Comparison of ENCODE assay signal across 18 cellular contexts in the genomic region with DNA sequence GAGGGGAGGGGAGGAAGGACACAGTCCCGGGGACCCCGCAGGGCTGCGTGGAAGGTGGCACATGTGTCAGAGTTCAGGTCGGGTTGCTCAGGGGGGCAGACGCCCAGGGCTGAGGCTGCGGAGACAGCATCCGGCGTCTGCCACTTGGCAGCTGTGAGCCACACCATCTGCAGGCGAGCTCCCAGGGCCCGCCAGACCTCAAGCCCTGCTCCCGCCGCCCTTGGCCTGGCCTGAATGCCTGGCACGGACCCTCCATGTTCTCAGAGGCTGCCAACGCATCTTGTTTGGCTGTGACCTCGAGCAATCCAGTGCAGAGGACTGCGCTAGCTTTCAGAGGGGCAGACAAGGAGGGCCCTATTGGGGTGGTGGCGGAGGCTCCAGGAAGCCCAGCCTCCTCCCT. TPM values are rescaled to one million over a fixed set of nuclear protein-coding genes. Genes with fewer than 3 reads are reported as not detected.
A peak's percentile ranks its signal among the peaks of the same experiment; 100 is the strongest.
DNase-seq lines count a peak whose midpoint lies in the region; ATAC-seq, FAIRE-seq and TF ChIP-seq lines count a peak whose summit lies in the region.
"Had no signal": no experiment of that assay in that cellular context is flagged by ENCODE, and none has a peak within 500 bp of the region (broad histone marks: within the 10 kb centered on the region; RNA-seq: fewer than 3 reads in every experiment).

No MANE protein-coding gene starts in this region.

- no peak for DNase-seq in AG09309 (ENCODE audit: low read depth)
- DNase-seq in MG63, result peak; percentile 88
- no peak for DNase-seq in endothelial cell of umbilical vein (ENCODE audit: low read depth, low spot score)
- peak in 51 of 56 donors; percentile 3 to 81 (median 57) for DNase-seq in nucleus accumbens (lab: John Stamatoyannopoulos, UW)
- DNase-seq in ACHN, result no peak
- no peak for DNase-seq in SJCRH30
- no peak for DNase-seq in activated CD4-positive, CD25-positive, alpha-beta regulatory T cell (lab: John Stamatoyannopoulos, UW)
- DNase-seq: activated CD4-positive, alpha-beta memory T cell treated with anti-CD3 and anti-CD28 coated beads for 36 hours; activated T-cell treated with anti-CD3 and anti-CD28 coated beads, Interleukin-2, amount 50 U/mL, for 48 hours; DMS79; kidney; spleen; stimulated activated naive B cell treated with anti-CD40 and anti-IgM and Interleukin-4, amounts not matched to agents 10 μg/mL and 1 μg/mL and 100 μg/mL, for 72 hours had no signal

- H3K27me3 ChIP-seq in MG63, result no peaks in the 10 kb centered on the region
- no peaks in the 10 kb centered on the region for H3K27me3 ChIP-seq in endothelial cell of umbilical vein (ENCODE audit: control insufficient read depth in 2 of 2, insufficient read depth in 2 of 2, low read length in 2 of 2)
- H3K27me3 ChIP-seq in SJCRH30, result no peaks in the 10 kb centered on the region

- no peak for TF ChIP-seq CTCF in AG09309 (IDR thresholded peaks at IDR 0.05; ENCODE audit: control insufficient read depth, insufficient read depth, low read depth, low read length, missing control alignments)
- no peak for TF ChIP-seq CTCF in endothelial cell of umbilical vein (IDR thresholded peaks at IDR 0.05; ENCODE audit: extremely low read depth in 1 of 2, insufficient read depth in 1 of 2, low read depth in 1 of 2, low read length in 2 of 2)

- no peaks in the 10 kb centered on the region for H4K20me1 ChIP-seq in endothelial cell of umbilical vein (replicated peaks; ENCODE audit: control insufficient read depth, extremely low read depth, insufficient read depth, low read length)

- in situ Hi-C loops in ACHN (cut with HindIII; ENCODE audit: low pct_ligation_motif_present, low pct_unique_long_range_greater_than_20kb, low sequenced_read_pairs), result no loop called here

- FAIRE-seq in endothelial cell of umbilical vein (lab: Jason Lieb, UNC), result peak; percentile 63
- FAIRE-seq: kidney had no signal

- no peak for ATAC-seq in GM21360 (IDR thresholded peaks at IDR 0.05; ENCODE audit: unreplicated experiment)
- ATAC-seq: stimulated activated naive B cell treated with anti-CD40 and anti-IgM and Interleukin-4, amounts not matched to agents 10 μg/mL and 1 μg/mL and 100 μg/mL, for 72 hours had no signal

- no peak overlapping the region for H3K27ac ChIP-seq in endothelial cell of umbilical vein (ENCODE audit: insufficient read depth, low read depth, low read length)
- H3K27ac ChIP-seq in SJCRH30, result no peak overlapping the region
- H3K27ac ChIP-seq: SK-N-MC had no signal

- CTCF ChIA-PET in endothelial cell of umbilical vein (lab: Charles Lee), result interaction anchor here (1.3 kb wide), 2 partner anchors 29 to 39 kb away, joined by 5 to 7 read pairs; a partner anchor contains a TSS

- peaks cover 15% of the 10 kb centered on the region for H3K79me2 ChIP-seq in endothelial cell of umbilical vein (ENCODE audit: control insufficient read depth, insufficient read depth, low read length)

- no peak overlapping the region for H2AFZ ChIP-seq in endothelial cell of umbilical vein (ENCODE audit: low read depth, low read length)

- dilution Hi-C loops in endothelial cell of umbilical vein (cut with MboI; ENCODE audit: extremely low pct_ligation_motif_present, low sequenced_read_pairs), result no loop called here

- H3K9me3 ChIP-seq in MG63, result no peaks in the 10 kb centered on the region
- no peaks in the 10 kb centered on the region for H3K9me3 ChIP-seq in endothelial cell of umbilical vein (replicated peaks; ENCODE audit: control insufficient read depth, insufficient read depth, low read length)
- no peaks in the 10 kb centered on the region for H3K9me3 ChIP-seq in SJCRH30 (replicated peaks)
- H3K9me3 ChIP-seq: spleen had no signal

- no peak for TF ChIP-seq POLR2A in endothelial cell of umbilical vein (IDR thresholded peaks at IDR 0.05; ENCODE audit: low read depth, low read length)

- H3K9me1 ChIP-seq in endothelial cell of umbilical vein (replicated peaks; ENCODE audit: control insufficient read depth, extremely low read depth, insufficient read depth, low read length), result no peaks in the 10 kb centered on the region

- H3K36me3 ChIP-seq in MG63 (peaks cover 44% of the 10 kb centered on the region), endothelial cell of umbilical vein (ENCODE audit: control insufficient read depth in 2 of 2, extremely low read depth in 1 of 2, insufficient read depth in 2 of 2, low read length in 2 of 2) (peaks cover 0 to 19% of the 10 kb centered on the region in 2 experiments), SJCRH30 (no peaks in the 10 kb centered on the region)
- H3K36me3 ChIP-seq: spleen had no signal

- no peak overlapping the region for H3K4me2 ChIP-seq in endothelial cell of umbilical vein (ENCODE audit: insufficient read depth, low read length)

- H3K4me1 ChIP-seq in endothelial cell of umbilical vein (ENCODE audit: control insufficient read depth, extremely low read depth, insufficient read depth, low read length), result no peaks in the 10 kb centered on the region
- H3K4me1 ChIP-seq in SJCRH30, result no peaks in the 10 kb centered on the region
- H3K4me1 ChIP-seq: spleen had no signal

- intact Hi-C loops in endothelial cell of umbilical vein (cut with micrococcal nuclease), result no loop called here

- POLR2A ChIA-PET in endothelial cell of umbilical vein (lab: Charles Lee), result no interaction called here

- no TSS peak for BruUV-seq in endothelial cell of umbilical vein (replicated peaks; lab: Mats Ljungman, UMichigan)

- peak overlapping the region; percentile 12 for H3K4me3 ChIP-seq in AG09309 (ENCODE audit: control insufficient read depth, low read depth, low read length)
- peak overlapping the region; percentile 26 for H3K4me3 ChIP-seq in MG63
- H3K4me3 ChIP-seq in endothelial cell of umbilical vein (replicated peaks in 1 of 3; ENCODE audit: insufficient read depth in 1 of 3, low read depth in 1 of 3, low read length in 3 of 3), result peak overlapping the region in 1 of 3 experiments; percentile 43
- no peak overlapping the region for H3K4me3 ChIP-seq in SJCRH30
- H3K4me3 ChIP-seq: SK-N-MC had no signal

- H3K9ac ChIP-seq in endothelial cell of umbilical vein (replicated peaks; ENCODE audit: extremely low read depth, insufficient read depth, low read length), result no peak overlapping the region

TF ChIP-seq in endothelial cell of umbilical vein, 7 proteins besides CTCF, POLR2A, EP300 and RAD21 (continues in another document):
- TF ChIP-seq, protein P1, sequence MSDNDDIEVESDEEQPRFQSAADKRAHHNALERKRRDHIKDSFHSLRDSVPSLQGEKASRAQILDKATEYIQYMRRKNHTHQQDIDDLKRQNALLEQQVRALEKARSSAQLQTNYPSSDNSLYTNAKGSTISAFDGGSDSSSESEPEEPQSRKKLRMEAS (IDR thresholded peaks at IDR 0.05; ENCODE audit: insufficient read depth, insufficient read length), result no peak

RNA-seq across cellular contexts. Expression of a gene that starts 5.1 kb away (rescaled TPM):
- 35.9 and 94.7 TPM in 2 replicates for total RNA-seq in MG63 (2014; rRNA removed; shearing (Covaris generic); ENCODE audit: low replicate concordance)
- 453 and 479 TPM in 2 replicates for total RNA-seq in endothelial cell of umbilical vein
- polyA plus RNA-seq in endothelial cell of umbilical vein, result 879 and 880 TPM in 2 replicates
- 626 and 746 TPM in 2 replicates for polyA plus RNA-seq in endothelial cell of umbilical vein (2011; cell fraction: cytosol; rRNA removed)
- 244 and 299 TPM in 2 replicates for polyA plus RNA-seq in endothelial cell of umbilical vein (2011; cell fraction: nucleus; rRNA removed)
- 316 and 701 TPM in 2 replicates for polyA plus RNA-seq in endothelial cell of umbilical vein (2012)
- polyA minus RNA-seq in endothelial cell of umbilical vein, result 471 and 514 TPM in 2 replicates
- polyA minus RNA-seq in endothelial cell of umbilical vein (2011; cell fraction: cytosol; rRNA and poly(A)+ RNA removed), result not detected
- 104 and 164 TPM in 2 replicates for polyA minus RNA-seq in endothelial cell of umbilical vein (2011; cell fraction: nucleus; rRNA and poly(A)+ RNA removed)
- total RNA-seq in SJCRH30 (2014; rRNA removed; shearing (Covaris generic)), result 0.15 and 0.16 TPM in 2 replicates
- total RNA-seq: activated CD4-positive, alpha-beta memory T cell treated with anti-CD3 and anti-CD28 coated beads for 36 hours had no signal
- polyA plus RNA-seq: IgD-negative memory B cell had no signal

RNA-seq across cellular contexts. Expression of a gene that starts 17.6 kb away (rescaled TPM):
- 0.13 TPM in 1 of 2 replicates, not detected in the other for total RNA-seq in MG63 (2014; rRNA removed; shearing (Covaris generic); ENCODE audit: low replicate concordance)
- 0.07 and 0.16 TPM in 2 replicates for total RNA-seq in endothelial cell of umbilical vein
- 0.01 and 0.02 TPM in 2 replicates for polyA plus RNA-seq in endothelial cell of umbilical vein
- polyA plus RNA-seq in endothelial cell of umbilical vein (2011; cell fraction: cytosol; rRNA removed), result 0.01 TPM in 1 of 2 replicates, not detected in the other
- 0.33 and 0.48 TPM in 2 replicates for polyA plus RNA-seq in endothelial cell of umbilical vein (2011; cell fraction: nucleus; rRNA removed)
- not detected in 2 replicates for polyA plus RNA-seq in endothelial cell of umbilical vein (2012)
- polyA minus RNA-seq in endothelial cell of umbilical vein, result not detected in 2 replicates
- not detected for polyA minus RNA-seq in endothelial cell of umbilical vein (2011; cell fraction: cytosol; rRNA and poly(A)+ RNA removed)
- polyA minus RNA-seq in endothelial cell of umbilical vein (2011; cell fraction: nucleus; rRNA and poly(A)+ RNA removed), result 0.24 TPM in 1 of 2 replicates, not detected in the other
- total RNA-seq in SJCRH30 (2014; rRNA removed; shearing (Covaris generic)), result 0.05 and 0.06 TPM in 2 replicates
- total RNA-seq: activated CD4-positive, alpha-beta memory T cell treated with anti-CD3 and anti-CD28 coated beads for 36 hours; epithelial cell of proximal tubule; kidney; ureter had no signal
- polyA plus RNA-seq: IgD-negative memory B cell, spleen had no signal

RNA-seq across cellular contexts. Expression of a gene that starts 29.5 kb away (rescaled TPM):
- total RNA-seq in MG63 (2014; rRNA removed; shearing (Covaris generic); ENCODE audit: low replicate concordance), result 42.4 and 101 TPM in 2 replicates
- 30.6 and 46.4 TPM in 2 replicates for total RNA-seq in endothelial cell of umbilical vein
- 31.0 and 33.4 TPM in 2 replicates for polyA plus RNA-seq in endothelial cell of umbilical vein
- 28.1 and 34.5 TPM in 2 replicates for polyA plus RNA-seq in endothelial cell of umbilical vein (2011; cell fraction: cytosol; rRNA removed)
- 76.6 and 103 TPM in 2 replicates for polyA plus RNA-seq in endothelial cell of umbilical vein (2011; cell fraction: nucleus; rRNA removed)
- polyA plus RNA-seq in endothelial cell of umbilical vein (2012), result 23.4 and 27.4 TPM in 2 replicates
- 16.4 and 29.5 TPM in 2 replicates for polyA minus RNA-seq in endothelial cell of umbilical vein
- polyA minus RNA-seq in endothelial cell of umbilical vein (2011; cell fraction: cytosol; rRNA and poly(A)+ RNA removed), result 34.5 TPM
- polyA minus RNA-seq in endothelial cell of umbilical vein (2011; cell fraction: nucleus; rRNA and poly(A)+ RNA removed), result 10.4 and 11.6 TPM in 2 replicates
- 29.6 and 29.8 TPM in 2 replicates for total RNA-seq in SJCRH30 (2014; rRNA removed; shearing (Covaris generic))

RNA-seq across cellular contexts. Expression of a gene that starts 54.0 kb away (rescaled TPM):
- total RNA-seq in MG63 (2014; rRNA removed; shearing (Covaris generic); ENCODE audit: low replicate concordance), result 12.0 TPM in 1 of 2 replicates, not detected in the other
- total RNA-seq in endothelial cell of umbilical vein, result 0.82 and 1.9 TPM in 2 replicates
- polyA plus RNA-seq in endothelial cell of umbilical vein, result 0.99 and 1.9 TPM in 2 replicates
- 0.09 and 0.23 TPM in 2 replicates for polyA plus RNA-seq in endothelial cell of umbilical vein (2011; cell fraction: cytosol; rRNA removed)
- 3.0 TPM in 2 replicates for polyA plus RNA-seq in endothelial cell of umbilical vein (2011; cell fraction: nucleus; rRNA removed)
- polyA plus RNA-seq in endothelial cell of umbilical vein (2012), result 0.25 TPM in 1 of 2 replicates, not detected in the other
- 0.32 and 0.36 TPM in 2 replicates for polyA minus RNA-seq in endothelial cell of umbilical vein
- polyA minus RNA-seq in endothelial cell of umbilical vein (2011; cell fraction: cytosol; rRNA and poly(A)+ RNA removed), result not detected
- 0.63 and 0.96 TPM in 2 replicates for polyA minus RNA-seq in endothelial cell of umbilical vein (2011; cell fraction: nucleus; rRNA and poly(A)+ RNA removed)
- 0.10 and 0.67 TPM in 2 replicates for total RNA-seq in SJCRH30 (2014; rRNA removed; shearing (Covaris generic))
- total RNA-seq: epithelial cell of proximal tubule had no signal

Comparison
In these comparisons a context has a peak if more than half of its experiments do, and no peak if none do; other contexts are left out.
1. DNase-seq: peak in MG63 (single experiment) and nucleus accumbens (51 of 56); none in AG09309 (single experiment), endothelial cell of umbilical vein (single experiment), ACHN (single experiment), SJCRH30 (0 of 2) and activated CD4-positive, CD25-positive, alpha-beta regulatory T cell (0 of 4).
2. RNA of a gene that starts 5.1 kb away (total RNA-seq): 453 to 479 TPM in endothelial cell of umbilical vein and 35.9 to 94.7 TPM in MG63; 0.15 to 0.16 TPM in SJCRH30; every median in the first group is over 10 times any median in the second.